In genomic region chr4:56465599-56466295, GRCh38 we compare ENCODE assay signal across 8 cellular contexts. TPM values are rescaled to one million over a fixed set of nuclear protein-coding genes. Genes with fewer than 3 reads are reported as not detected.
DNase-seq lines count a peak whose midpoint lies in the region; ATAC-seq and TF ChIP-seq lines count a peak whose summit lies in the region.

No MANE protein-coding gene starts in this region.

- H4K8ac ChIP-seq in trophoblast cell (ENCODE audit: low read depth, low read length), result no peak overlapping the region

- H3K9me3 ChIP-seq in OCI-LY1 (ENCODE audit: low read length) (no peaks in the 10 kb centered on the region), trophoblast cell (ENCODE audit: insufficient read depth, low read depth, low read length) (no peaks in the 10 kb centered on the region)

- H3K9me2 ChIP-seq in OCI-LY1 (ENCODE audit: low read depth, low read length), result no peaks in the 10 kb centered on the region

- H3K4me1 ChIP-seq in OCI-LY1 (ENCODE audit: insufficient read depth, low read length, severe bottlenecking) (peaks cover 41% of the 10 kb centered on the region), trophoblast cell (ENCODE audit: control insufficient read depth in 1 of 2, insufficient read depth in 2 of 2, low read length in 2 of 2) (peaks cover 4 to 9% of the 10 kb centered on the region in 2 experiments)

- H3K4me2 ChIP-seq in OCI-LY1 (ENCODE audit: low read length) (peak overlapping the region; percentile 78), trophoblast cell (ENCODE audit: low read length) (peak overlapping the region; percentile 78)

- H4K91ac ChIP-seq in trophoblast cell (ENCODE audit: low read depth, low read length), result no peak overlapping the region

- H3K79me1 ChIP-seq in trophoblast cell (ENCODE audit: low read length), result peaks cover 8% of the 10 kb centered on the region

- no peaks in the 10 kb centered on the region for H3K27me3 ChIP-seq in GM06990 (replicated peaks; ENCODE audit: control insufficient read depth, insufficient read depth, low read length)
- no peaks in the 10 kb centered on the region for H3K27me3 ChIP-seq in OCI-LY1 (ENCODE audit: insufficient read depth, low read length)
- H3K27me3 ChIP-seq in trophoblast cell (ENCODE audit: insufficient read depth, low read length), result no peaks in the 10 kb centered on the region

- H3K36me3 ChIP-seq in GM06990 (ENCODE audit: control insufficient read depth, insufficient read depth, low read length) (peaks cover 4% of the 10 kb centered on the region), OCI-LY1 (ENCODE audit: insufficient read depth, low read length) (peaks cover 39% of the 10 kb centered on the region), trophoblast cell (ENCODE audit: control insufficient read depth in 1 of 2, insufficient read depth in 2 of 2, low read length in 2 of 2) (peaks cover 9 to 12% of the 10 kb centered on the region in 2 experiments)

- peak overlapping the region; percentile 81 for H3K9ac ChIP-seq in OCI-LY1 (ENCODE audit: low read length)
- H3K9ac ChIP-seq in trophoblast cell (ENCODE audit: low read length), result no peak overlapping the region

- H3K4me3 Mint-ChIP-seq in effector memory CD8-positive, alpha-beta T cell, result peak overlapping the region; percentile 98 to 100

- H2AFZ ChIP-seq in OCI-LY1 (ENCODE audit: low read length) (no peak overlapping the region), trophoblast cell (ENCODE audit: insufficient read depth, low read length, poor library complexity) (no peak overlapping the region)

- no peaks in the 10 kb centered on the region for H4K20me1 ChIP-seq in OCI-LY1 (ENCODE audit: insufficient read depth, low read length)

- H3K27ac ChIP-seq in OCI-LY1 (ENCODE audit: low read depth, low read length, poor library complexity, severe bottlenecking) (no peak overlapping the region), trophoblast cell (ENCODE audit: low read depth, low read length) (no peak overlapping the region)

- H3K9me3 Mint-ChIP-seq in effector memory CD8-positive, alpha-beta T cell, result no peaks in the 10 kb centered on the region

- no peak overlapping the region for H4K12ac ChIP-seq in trophoblast cell (ENCODE audit: low read depth, low read length)

- H3K79me2 ChIP-seq in OCI-LY1 (ENCODE audit: insufficient read depth, low read length) (peaks cover 32% of the 10 kb centered on the region), trophoblast cell (ENCODE audit: control insufficient read depth, insufficient read depth, low read length, poor library complexity) (peaks cover 4% of the 10 kb centered on the region)

- no peak overlapping the region for H2BK120ac ChIP-seq in trophoblast cell (ENCODE audit: insufficient read depth, low read length, poor library complexity)

- TF ChIP-seq CTCF in GM06990 (IDR thresholded peaks at IDR 0.05; ENCODE audit: insufficient read depth, low read length, poor library complexity, severe bottlenecking) (no peak), OCI-LY1 (IDR thresholded peaks at IDR 0.05; ENCODE audit: low read length) (no peak)

- no peak overlapping the region for H2BK5ac ChIP-seq in trophoblast cell (ENCODE audit: low read depth, low read length, poor library complexity)

- H3K14ac ChIP-seq in trophoblast cell (ENCODE audit: low read length), result no peak overlapping the region

- ATAC-seq in effector memory CD8-positive, alpha-beta T cell (replicated peaks), result no peak
- no peak for ATAC-seq in HG02610 (IDR thresholded peaks at IDR 0.05; ENCODE audit: unreplicated experiment)
- no peak for ATAC-seq in GM18861 (IDR thresholded peaks at IDR 0.05; ENCODE audit: unreplicated experiment)
- ATAC-seq in HG03442 (IDR thresholded peaks at IDR 0.05; ENCODE audit: unreplicated experiment), result no peak
- no peak for ATAC-seq in GM19395 (IDR thresholded peaks at IDR 0.05; ENCODE audit: unreplicated experiment)

- peaks cover 42 to 54% of the 10 kb centered on the region in 2 donors for H3K4me1 Mint-ChIP-seq in effector memory CD8-positive, alpha-beta T cell (ENCODE audit: low read depth in 2 of 2)

- WGBS in trophoblast cell (ENCODE audit: extremely low coverage, insufficient coverage, insufficient read length), result no CpG with 5 or more reads among the region's 10 CpGs

- peak; percentile 19 for DNase-seq in GM06990 (ENCODE audit: extremely low read depth, insufficient read length)
- DNase-seq in effector memory CD8-positive, alpha-beta T cell, result no peak
- DNase-seq in trophoblast cell, result peak; percentile 13 to 50

- no peaks in the 10 kb centered on the region for H3K27me3 Mint-ChIP-seq in effector memory CD8-positive, alpha-beta T cell

- no peak overlapping the region for H3K18ac ChIP-seq in trophoblast cell (ENCODE audit: low read length)

- H3K27ac Mint-ChIP-seq in effector memory CD8-positive, alpha-beta T cell, result peak overlapping the region; percentile 98 to 99

- peaks cover 9% of the 10 kb centered on the region; the same call in 1 of the 2 replicates for H3F3A ChIP-seq in OCI-LY1 (ENCODE audit: insufficient read depth, low read length)

- H3K36me3 Mint-ChIP-seq in effector memory CD8-positive, alpha-beta T cell (ENCODE audit: insufficient read depth), result peaks cover 23% of the 10 kb centered on the region

- H3K4ac ChIP-seq in trophoblast cell (ENCODE audit: low read depth, low read length), result peak overlapping the region; percentile 52

- H2BK12ac ChIP-seq in trophoblast cell (ENCODE audit: low read length), result no peak overlapping the region

- H3K23ac ChIP-seq in trophoblast cell (ENCODE audit: low read length), result no peak overlapping the region

- H3K4me3 ChIP-seq in GM06990 (replicated peaks; ENCODE audit: low read depth, low read length), result peak overlapping the region; percentile 94
- H3K4me3 ChIP-seq in OCI-LY1 (ENCODE audit: low read depth, low read length, poor library complexity, severe bottlenecking), result peak overlapping the region; percentile 80
- no peak overlapping the region for H3K4me3 ChIP-seq in trophoblast cell (ENCODE audit: low read depth, low read length)

- H2AK5ac ChIP-seq in trophoblast cell (ENCODE audit: low read length), result no peak overlapping the region

RNA-seq across cellular contexts. Expression of gene SRP72, which starts 1.7 kb away (rescaled TPM):
- polyA plus RNA-seq in trophoblast cell (2013), result 199 and 210 TPM in 2 replicates

RNA-seq across cellular contexts. Expression of gene PAICS, which starts 29.7 kb away (rescaled TPM):
- polyA plus RNA-seq in trophoblast cell (2013), result 108 TPM in 2 replicates

RNA-seq across cellular contexts. Expression of gene PPAT, which starts 30.3 kb away (rescaled TPM):
- polyA plus RNA-seq in trophoblast cell (2013), result 12.5 TPM in 2 replicates

RNA-seq across cellular contexts. Expression of gene ARL9, which starts 39.8 kb away (rescaled TPM):
- polyA plus RNA-seq in trophoblast cell (2013), result 0.15 and 0.26 TPM in 2 replicates

Comparison
In these comparisons a context has a peak if more than half of its experiments do, and no peak if none do; other contexts are left out.
1. DNase-seq: peak in GM06990 (single experiment) and trophoblast cell (2 of 2); none in effector memory CD8-positive, alpha-beta T cell (0 of 3).